Comparison of ENCODE assay signal across 8 cellular contexts in the genomic region with DNA sequence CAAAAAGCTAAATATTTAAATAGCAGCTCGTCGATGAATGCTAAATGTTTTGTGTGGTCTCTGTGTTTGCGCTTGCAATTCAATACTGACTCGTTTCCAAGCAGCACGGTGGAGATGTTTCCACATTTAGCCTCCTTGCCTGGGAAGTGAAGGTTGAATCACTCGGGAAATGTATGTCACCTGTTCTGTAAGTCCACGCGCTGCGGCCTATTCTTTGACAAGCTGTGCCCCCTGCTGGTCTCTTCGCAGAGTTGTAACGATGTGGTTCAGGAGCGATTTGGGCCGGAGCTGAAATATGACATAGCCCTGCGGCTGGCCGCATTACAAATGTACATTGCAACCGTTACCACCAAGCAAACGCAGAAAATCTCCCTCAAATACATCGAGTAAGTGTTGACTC.
DNase-seq lines count a peak whose midpoint lies in the region; ATAC-seq and TF ChIP-seq lines count a peak whose summit lies in the region.

No MANE protein-coding gene starts in this region.

- no peak overlapping the region for H3K27ac Mint-ChIP-seq in WTC11

- CTCF ChIA-PET in WTC11 (lab: Charles Lee), result interaction anchor here (0.8 to 3.6 kb wide), 13 partner anchors 11 to 734 kb away, joined by 3 to 23 read pairs (median 4); no protein-coding TSS in a partner anchor

- H3K4me1 Mint-ChIP-seq in WTC11, result peaks cover 13% of the 10 kb centered on the region

- no peak overlapping the region for H3K27ac ChIP-seq in osteoblast (ENCODE audit: low read depth, low read length)

- in situ Hi-C loops in G401 (cut with HindIII; ENCODE audit: low sequenced_read_pairs), result no loop called here

- POLR2A ChIA-PET in WTC11 (lab: Charles Lee), result no interaction called here

- no peaks in the 10 kb centered on the region for H3K36me3 Mint-ChIP-seq in WTC11

- H3K9me3 Mint-ChIP-seq in WTC11, result no peaks in the 10 kb centered on the region

- H4K20me1 ChIP-seq in osteoblast (ENCODE audit: insufficient read depth, low read length), result no peaks in the 10 kb centered on the region

- H3K27me3 Mint-ChIP-seq in WTC11 (ENCODE audit: low read depth), result no peaks in the 10 kb centered on the region

- no peaks in the 10 kb centered on the region for H3K36me3 ChIP-seq in osteoblast (ENCODE audit: insufficient read depth, low read length)

- H3K79me2 ChIP-seq in osteoblast (ENCODE audit: insufficient read depth, low read length), result no peaks in the 10 kb centered on the region

- H3K4me3 ChIP-seq in osteoblast (ENCODE audit: insufficient read depth, low read length), result no peak overlapping the region

- TF ChIP-seq CTCF in WTC11 (IDR thresholded peaks at IDR 0.05) (peak; percentile 46; the same call in 1 of the 2 replicates), osteoblast (IDR thresholded peaks at IDR 0.05; ENCODE audit: extremely low read depth, low read depth, low read length) (peak; percentile 52)

- peak; percentile 34 for DNase-seq in G401 (ENCODE audit: low spot score)
- DNase-seq in NCI-H2171 (lab: John Stamatoyannopoulos, UW), result peak; percentile 9
- DNase-seq in WTC11 (ENCODE audit: low spot score), result peak; percentile 58
- DNase-seq in fibroblast of peridontal ligament (ENCODE audit: extremely low read depth), result peak; percentile 61
- DNase-seq in osteoblast (ENCODE audit: insufficient read length, low spot score, missing footprints), result no peak
- no peak for DNase-seq in cerebellar nuclear complex (lab: John Stamatoyannopoulos, UW)
- no peak for DNase-seq in NK-92 (lab: John Stamatoyannopoulos, UW; ENCODE audit: unreplicated experiment)

- no peak overlapping the region for H3K4me3 Mint-ChIP-seq in WTC11

- no peaks in the 10 kb centered on the region for H3K4me1 ChIP-seq in osteoblast (ENCODE audit: insufficient read depth, low read length)

- no peaks in the 10 kb centered on the region for H3K27me3 ChIP-seq in osteoblast (ENCODE audit: insufficient read depth, low read length)

- no peak overlapping the region for H3K4me2 ChIP-seq in osteoblast (ENCODE audit: insufficient read depth, low read length)

- H3K9me3 ChIP-seq in osteoblast (ENCODE audit: low read depth, low read length), result no peaks in the 10 kb centered on the region

- H2AFZ ChIP-seq in osteoblast (ENCODE audit: low read length), result no peak overlapping the region

- ATAC-seq in HG02623 (IDR thresholded peaks at IDR 0.05; ENCODE audit: unreplicated experiment) (peak; percentile 48), WTC11 (peak; percentile 78)

TF ChIP-seq in WTC11, 78 proteins besides CTCF, POLR2A, EP300 and RAD21:
- TF ChIP-seq, protein P1, sequence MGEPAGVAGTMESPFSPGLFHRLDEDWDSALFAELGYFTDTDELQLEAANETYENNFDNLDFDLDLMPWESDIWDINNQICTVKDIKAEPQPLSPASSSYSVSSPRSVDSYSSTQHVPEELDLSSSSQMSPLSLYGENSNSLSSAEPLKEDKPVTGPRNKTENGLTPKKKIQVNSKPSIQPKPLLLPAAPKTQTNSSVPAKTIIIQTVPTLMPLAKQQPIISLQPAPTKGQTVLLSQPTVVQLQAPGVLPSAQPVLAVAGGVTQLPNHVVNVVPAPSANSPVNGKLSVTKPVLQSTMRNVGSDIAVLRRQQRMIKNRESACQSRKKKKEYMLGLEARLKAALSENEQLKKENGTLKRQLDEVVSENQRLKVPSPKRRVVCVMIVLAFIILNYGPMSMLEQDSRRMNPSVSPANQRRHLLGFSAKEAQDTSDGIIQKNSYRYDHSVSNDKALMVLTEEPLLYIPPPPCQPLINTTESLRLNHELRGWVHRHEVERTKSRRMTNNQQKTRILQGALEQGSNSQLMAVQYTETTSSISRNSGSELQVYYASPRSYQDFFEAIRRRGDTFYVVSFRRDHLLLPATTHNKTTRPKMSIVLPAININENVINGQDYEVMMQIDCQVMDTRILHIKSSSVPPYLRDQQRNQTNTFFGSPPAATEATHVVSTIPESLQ (CRISPR knock-in tag; IDR thresholded peaks at IDR 0.05), result no peak
- no peak for TF ChIP-seq TP53 (CRISPR knock-in tag; IDR thresholded peaks at IDR 0.05)
- TF ChIP-seq, protein P2, sequence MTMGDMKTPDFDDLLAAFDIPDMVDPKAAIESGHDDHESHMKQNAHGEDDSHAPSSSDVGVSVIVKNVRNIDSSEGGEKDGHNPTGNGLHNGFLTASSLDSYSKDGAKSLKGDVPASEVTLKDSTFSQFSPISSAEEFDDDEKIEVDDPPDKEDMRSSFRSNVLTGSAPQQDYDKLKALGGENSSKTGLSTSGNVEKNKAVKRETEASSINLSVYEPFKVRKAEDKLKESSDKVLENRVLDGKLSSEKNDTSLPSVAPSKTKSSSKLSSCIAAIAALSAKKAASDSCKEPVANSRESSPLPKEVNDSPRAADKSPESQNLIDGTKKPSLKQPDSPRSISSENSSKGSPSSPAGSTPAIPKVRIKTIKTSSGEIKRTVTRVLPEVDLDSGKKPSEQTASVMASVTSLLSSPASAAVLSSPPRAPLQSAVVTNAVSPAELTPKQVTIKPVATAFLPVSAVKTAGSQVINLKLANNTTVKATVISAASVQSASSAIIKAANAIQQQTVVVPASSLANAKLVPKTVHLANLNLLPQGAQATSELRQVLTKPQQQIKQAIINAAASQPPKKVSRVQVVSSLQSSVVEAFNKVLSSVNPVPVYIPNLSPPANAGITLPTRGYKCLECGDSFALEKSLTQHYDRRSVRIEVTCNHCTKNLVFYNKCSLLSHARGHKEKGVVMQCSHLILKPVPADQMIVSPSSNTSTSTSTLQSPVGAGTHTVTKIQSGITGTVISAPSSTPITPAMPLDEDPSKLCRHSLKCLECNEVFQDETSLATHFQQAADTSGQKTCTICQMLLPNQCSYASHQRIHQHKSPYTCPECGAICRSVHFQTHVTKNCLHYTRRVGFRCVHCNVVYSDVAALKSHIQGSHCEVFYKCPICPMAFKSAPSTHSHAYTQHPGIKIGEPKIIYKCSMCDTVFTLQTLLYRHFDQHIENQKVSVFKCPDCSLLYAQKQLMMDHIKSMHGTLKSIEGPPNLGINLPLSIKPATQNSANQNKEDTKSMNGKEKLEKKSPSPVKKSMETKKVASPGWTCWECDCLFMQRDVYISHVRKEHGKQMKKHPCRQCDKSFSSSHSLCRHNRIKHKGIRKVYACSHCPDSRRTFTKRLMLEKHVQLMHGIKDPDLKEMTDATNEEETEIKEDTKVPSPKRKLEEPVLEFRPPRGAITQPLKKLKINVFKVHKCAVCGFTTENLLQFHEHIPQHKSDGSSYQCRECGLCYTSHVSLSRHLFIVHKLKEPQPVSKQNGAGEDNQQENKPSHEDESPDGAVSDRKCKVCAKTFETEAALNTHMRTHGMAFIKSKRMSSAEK (CRISPR knock-in tag; IDR thresholded peaks at IDR 0.05; ENCODE audit: borderline replicate concordance), result no peak
- TF ChIP-seq NR2C2 (CRISPR knock-in tag; IDR thresholded peaks at IDR 0.05), result no peak
- TF ChIP-seq, protein P3, sequence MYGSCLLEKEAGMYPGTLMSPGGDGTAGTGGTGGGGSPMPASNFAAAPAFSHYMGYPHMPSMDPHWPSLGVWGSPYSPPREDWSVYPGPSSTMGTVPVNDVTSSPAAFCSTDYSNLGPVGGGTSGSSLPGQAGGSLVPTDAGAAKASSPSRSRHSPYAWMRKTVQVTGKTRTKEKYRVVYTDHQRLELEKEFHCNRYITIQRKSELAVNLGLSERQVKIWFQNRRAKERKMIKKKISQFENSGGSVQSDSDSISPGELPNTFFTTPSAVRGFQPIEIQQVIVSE (CRISPR knock-in tag; IDR thresholded peaks at IDR 0.05; ENCODE audit: borderline replicate concordance), result no peak

Comparison
In these comparisons a context has a peak if more than half of its experiments do, and no peak if none do; other contexts are left out.
1. DNase-seq: peak in G401 (single experiment), NCI-H2171 (single experiment), WTC11 (single experiment) and fibroblast of peridontal ligament (single experiment); none in osteoblast (single experiment), cerebellar nuclear complex (0 of 2) and NK-92 (single experiment).